ENCODE assay signal across 8 cellular contexts in genomic region chr4:94757192-94758140, GRCh38. TPM values are rescaled to one million over a fixed set of nuclear protein-coding genes. Genes with fewer than 3 reads are reported as not detected.
DNase-seq lines count a peak whose midpoint lies in the region; ATAC-seq and TF ChIP-seq lines count a peak whose summit lies in the region.

TSS of gene BMPR1B (plus strand) at chr4:94757955. CDS start at chr4:95104425, 346,470 bp downstream.

- no peak within 1 kb of the TSS for H3K27ac ChIP-seq in cardiac muscle cell

- peaks cover 95% of the 10 kb centered on the region for H3K27me3 ChIP-seq in cardiac muscle cell

- H3K4me1 Mint-ChIP-seq in activated CD8-positive, alpha-beta T cell treated with anti-CD3 and anti-CD28 coated beads, Interleukin-2, amount 10 ng/mL, durations not matched to agents 7 days and 5 days (ENCODE audit: low read depth): peaks cover 2% of the 10 kb centered on the region
- H3K4me1 Mint-ChIP-seq in osteocyte (ENCODE audit: unreplicated experiment): peaks cover 19% of the 10 kb centered on the region

- POLR2A ChIA-PET in activated CD8-positive, alpha-beta T cell treated with anti-CD3 and anti-CD28 coated beads, Interleukin-2, amount 10 ng/mL, durations not matched to agents 7 days and 5 days (lab: Charles Lee): no interaction called here

- H3K9me3 Mint-ChIP-seq in activated CD8-positive, alpha-beta T cell treated with anti-CD3 and anti-CD28 coated beads, Interleukin-2, amount 10 ng/mL, durations not matched to agents 7 days and 5 days (ENCODE audit: insufficient read depth): no peaks in the 10 kb centered on the region
- H3K9me3 Mint-ChIP-seq in osteocyte (ENCODE audit: unreplicated experiment): no peaks in the 10 kb centered on the region

- no peak within 1 kb of the TSS for H3K27ac Mint-ChIP-seq in activated CD8-positive, alpha-beta T cell treated with anti-CD3 and anti-CD28 coated beads, Interleukin-2, amount 10 ng/mL, durations not matched to agents 7 days and 5 days
- H3K27ac Mint-ChIP-seq in osteocyte (ENCODE audit: unreplicated experiment): peak within 1 kb of the TSS; percentile 52

- peak within 1 kb of the TSS; percentile 13 for H3K4me3 Mint-ChIP-seq in activated CD8-positive, alpha-beta T cell treated with anti-CD3 and anti-CD28 coated beads, Interleukin-2, amount 10 ng/mL, durations not matched to agents 7 days and 5 days
- H3K4me3 Mint-ChIP-seq in osteocyte (ENCODE audit: unreplicated experiment): peak within 1 kb of the TSS; percentile 86

- no peaks in the 10 kb centered on the region for H3K36me3 Mint-ChIP-seq in activated CD8-positive, alpha-beta T cell treated with anti-CD3 and anti-CD28 coated beads, Interleukin-2, amount 10 ng/mL, durations not matched to agents 7 days and 5 days (ENCODE audit: low read depth)
- no peaks in the 10 kb centered on the region for H3K36me3 Mint-ChIP-seq in osteocyte (ENCODE audit: unreplicated experiment)

- peak; percentile 21 for DNase-seq in Ammon's horn (ENCODE audit: low spot score)
- no peak for DNase-seq in HFF-Myc (ENCODE audit: extremely low read depth, low read depth)
- DNase-seq in activated CD8-positive, alpha-beta T cell treated with anti-CD3 and anti-CD28 coated beads, Interleukin-2, amount 10 ng/mL, durations not matched to agents 7 days and 5 days: no peak
- DNase-seq in cardiac muscle cell (ENCODE audit: low read depth in 1 of 2, low spot score in 1 of 2): peak; percentile 70 to 74
- no peak for DNase-seq in osteocyte (ENCODE audit: extremely low spot score, unreplicated experiment)
- no peak for DNase-seq in SKM-1 (lab: John Stamatoyannopoulos, UW; ENCODE audit: unreplicated experiment)
- DNase-seq in activated CD4-positive, CD25-positive, alpha-beta regulatory T cell treated with anti-CD3 and anti-CD28 coated beads, Interleukin-2, amount 50 U/mL, for 72 hours: no peak

- H3K27me3 Mint-ChIP-seq in activated CD8-positive, alpha-beta T cell treated with anti-CD3 and anti-CD28 coated beads, Interleukin-2, amount 10 ng/mL, durations not matched to agents 7 days and 5 days (ENCODE audit: low read depth): peaks cover 60% of the 10 kb centered on the region
- H3K27me3 Mint-ChIP-seq in osteocyte (ENCODE audit: unreplicated experiment): peaks cover 41% of the 10 kb centered on the region

- H3K9me3 ChIP-seq in cardiac muscle cell (ENCODE audit: low read depth): no peaks in the 10 kb centered on the region

- H3K4me3 ChIP-seq in HFF-Myc (replicated peaks; ENCODE audit: low read depth, low read length) (peak within 1 kb of the TSS; percentile 34), cardiac muscle cell (peak within 1 kb of the TSS; percentile 37)

- no peak for TF ChIP-seq CTCF in HFF-Myc (IDR thresholded peaks at IDR 0.05; ENCODE audit: low read depth, low read length, missing control alignments)
- TF ChIP-seq CTCF in cardiac muscle cell (IDR thresholded peaks at IDR 0.05; ENCODE audit: low read depth, low read length): no peak
- TF ChIP-seq CTCF in osteocyte (IDR thresholded peaks at IDR 0.05): peak; percentile 32

- H3K4me1 ChIP-seq in cardiac muscle cell (ENCODE audit: low read depth): no peaks in the 10 kb centered on the region

- H3K36me3 ChIP-seq in cardiac muscle cell: no peaks in the 10 kb centered on the region

- CTCF ChIA-PET in activated CD8-positive, alpha-beta T cell treated with anti-CD3 and anti-CD28 coated beads, Interleukin-2, amount 10 ng/mL, durations not matched to agents 7 days and 5 days (lab: Charles Lee): no interaction called here

- peak; percentile 62 for ATAC-seq in activated CD8-positive, alpha-beta T cell treated with anti-CD3 and anti-CD28 coated beads, Interleukin-2, amount 10 ng/mL, durations not matched to agents 7 days and 5 days
- no peak for ATAC-seq in GM18519 (IDR thresholded peaks at IDR 0.05; ENCODE audit: low FRiP score, unreplicated experiment)

RNA-seq across cellular contexts. Expression of gene BMPR1B, which starts in this region (rescaled TPM):
- total RNA-seq in activated CD8-positive, alpha-beta T cell treated with anti-CD3 and anti-CD28 coated beads, Interleukin-2, amount 10 ng/mL, durations not matched to agents 7 days and 5 days: not detected
- total RNA-seq in cardiac muscle cell (0.42 and 1.8 TPM in 2 replicates), osteocyte (1.5 and 2.4 TPM in 2 replicates)
- polyA plus RNA-seq in cardiac muscle cell: 0.34 and 0.53 TPM in 2 replicates

Comparison
In these comparisons a context has a peak if more than half of its experiments do, and no peak if none do; other contexts are left out.
1. Peak in ATAC-seq in activated CD8-positive, alpha-beta T cell treated with anti-CD3 and anti-CD28 coated beads, Interleukin-2, amount 10 ng/mL, durations not matched to agents 7 days and 5 days; RNA of the gene not detected or under 1 TPM.
2. DNase-seq: peak in Ammon's horn (single experiment) and cardiac muscle cell (2 of 2); none in HFF-Myc (single experiment), activated CD8-positive, alpha-beta T cell treated with anti-CD3 and anti-CD28 coated beads, Interleukin-2, amount 10 ng/mL, durations not matched to agents 7 days and 5 days (single experiment), osteocyte (single experiment), SKM-1 (single experiment) and activated CD4-positive, CD25-positive, alpha-beta regulatory T cell treated with anti-CD3 and anti-CD28 coated beads, Interleukin-2, amount 50 U/mL, for 72 hours (single experiment).